ENCODE assay signal across 16 cellular contexts in genomic region chr3:125072749-125073404, GRCh38. TPM values are rescaled to one million over a fixed set of nuclear protein-coding genes. Genes with fewer than 3 reads are reported as not detected.
DNase-seq lines count a peak whose midpoint lies in the region; ATAC-seq and TF ChIP-seq lines count a peak whose summit lies in the region.
"Had no signal": no experiment of that assay in that cellular context is flagged by ENCODE, and none has a peak within 500 bp of the region (broad histone marks: within the 10 kb centered on the region; RNA-seq: fewer than 3 reads in every experiment).

No MANE protein-coding gene starts in this region.

- no peaks in the 10 kb centered on the region for H3K9me3 Mint-ChIP-seq in mesothelial cell of epicardium
- H3K9me3 Mint-ChIP-seq: CD8-positive, alpha-beta memory T cell had no signal

- no peak for ATAC-seq in GM18505 (IDR thresholded peaks at IDR 0.05; ENCODE audit: unreplicated experiment)
- ATAC-seq in T-helper 17 cell: no peak
- ATAC-seq in GM21423 (IDR thresholded peaks at IDR 0.05; ENCODE audit: unreplicated experiment): no peak

- TF ChIP-seq POLR2A in GM18505 (IDR thresholded peaks at IDR 0.05; ENCODE audit: borderline replicate concordance, extremely low read depth, insufficient read depth, insufficient read length): peak; percentile 17

- H3K4me1 Mint-ChIP-seq in T-helper 17 cell: peaks cover 7% of the 10 kb centered on the region
- no peaks in the 10 kb centered on the region for H3K4me1 Mint-ChIP-seq in mesothelial cell of epicardium

- DNase-seq in BE2C (peak; percentile 42), NCI-H524 (lab: John Stamatoyannopoulos, UW) (peak; percentile 96 to 99), fibroblast of villous mesenchyme (ENCODE audit: low read depth) (peak; percentile 86), T-helper 17 cell (no peak), cerebellum (ENCODE audit: low spot score) (no peak), mesothelial cell of epicardium (ENCODE audit: low spot score in 2 of 2, unreplicated experiment in 2 of 2) (no peak)
- DNase-seq: ACHN; CD8-positive, alpha-beta memory T cell; NCI-H2029; NCI-H2227 treated with DMSO at 0.1 percent for 48 hours; RPMI8226; SW 1271 had no signal

- no peaks in the 10 kb centered on the region for H3K4me1 ChIP-seq in BE2C

- H3K27me3 Mint-ChIP-seq in T-helper 17 cell (peaks cover 15% of the 10 kb centered on the region), mesothelial cell of epicardium (ENCODE audit: low read depth) (no peaks in the 10 kb centered on the region)
- H3K27me3 Mint-ChIP-seq: B cell; CD8-positive, alpha-beta memory T cell had no signal

- no peaks in the 10 kb centered on the region for H3K9me3 ChIP-seq in BE2C
- no peaks in the 10 kb centered on the region for H3K9me3 ChIP-seq in T-helper 17 cell (ENCODE audit: control insufficient read depth, low read length, poor library complexity, severe bottlenecking)
- H3K9me3 ChIP-seq: SJCRH30 had no signal

- H3K36me3 ChIP-seq in BE2C: no peaks in the 10 kb centered on the region
- H3K36me3 ChIP-seq: SJCRH30 had no signal

- H3K4me3 ChIP-seq in BE2C (ENCODE audit: low read depth, low read length) (no peak overlapping the region), fibroblast of villous mesenchyme (ENCODE audit: low read depth, low read length) (no peak overlapping the region)
- H3K4me3 ChIP-seq: SJCRH30 had no signal

- H3K27ac Mint-ChIP-seq in T-helper 17 cell: no peak overlapping the region
- H3K27ac Mint-ChIP-seq in mesothelial cell of epicardium: no peak overlapping the region
- H3K27ac Mint-ChIP-seq: B cell had no signal

- H3K4me3 Mint-ChIP-seq in T-helper 17 cell (no peak overlapping the region), mesothelial cell of epicardium (no peak overlapping the region)
- H3K4me3 Mint-ChIP-seq: B cell; CD8-positive, alpha-beta memory T cell had no signal

- H3K36me3 Mint-ChIP-seq in T-helper 17 cell (ENCODE audit: low read depth) (no peaks in the 10 kb centered on the region), mesothelial cell of epicardium (no peaks in the 10 kb centered on the region)
- H3K36me3 Mint-ChIP-seq: CD8-positive, alpha-beta memory T cell had no signal

- TF ChIP-seq CTCF in BE2C (IDR thresholded peaks at IDR 0.05; ENCODE audit: low read depth, low read length): no peak
- no peak for TF ChIP-seq CTCF in fibroblast of villous mesenchyme (IDR thresholded peaks at IDR 0.05; ENCODE audit: insufficient read depth, low read depth, low read length)
- no peak for TF ChIP-seq CTCF in mesothelial cell of epicardium (IDR thresholded peaks at IDR 0.05; ENCODE audit: unreplicated experiment)

- H3K27me3 ChIP-seq in BE2C: no peaks in the 10 kb centered on the region
- H3K27me3 ChIP-seq: SJCRH30 had no signal

RNA-seq across cellular contexts. Expression of gene HEG1, which starts 17.1 kb away (rescaled TPM):
- polyA plus RNA-seq in BE2C (2012; ENCODE audit: insufficient read depth, insufficient read length, low read depth): 7.1 TPM
- total RNA-seq in fibroblast of villous mesenchyme (110 and 199 TPM in 2 replicates), T-helper 17 cell (10 to 100 TPM; 20.5 to 30.6 TPM), cerebellum (17.2 TPM), mesothelial cell of epicardium (12.8 to 14.4 TPM (median 13.8 TPM) in 3 replicates)

Comparison
In these comparisons a context has a peak if more than half of its experiments do, and no peak if none do; other contexts are left out.
1. DNase-seq: peak in BE2C (single experiment), NCI-H524 (2 of 2) and fibroblast of villous mesenchyme (single experiment); none in T-helper 17 cell (0 of 3), cerebellum (single experiment) and mesothelial cell of epicardium (0 of 2).